Comparison of ENCODE assay signal across 8 cellular contexts in genomic region chr7:135509839-135510602, GRCh38. TPM values are rescaled to one million over a fixed set of nuclear protein-coding genes. Genes with fewer than 3 reads are reported as not detected.
A peak's percentile ranks its signal among the peaks of the same experiment; 100 is the strongest.
DNase-seq lines count a peak whose midpoint lies in the region; ATAC-seq and TF ChIP-seq lines count a peak whose summit lies in the region.

Gene CNOT4, minus strand, starts transcription at chr7:135510102. Its CDS starts 71,771 bp downstream, at chr7:135438331.

- H3K27ac ChIP-seq in left ventricle myocardium inferior (replicated peaks): peak within 1 kb of the TSS; percentile 95
- H3K27ac ChIP-seq in upper lobe of right lung: peak within 1 kb of the TSS; percentile 95

- H3K27ac Mint-ChIP-seq in progenitor cell of endocrine pancreas: no peak within 1 kb of the TSS

- H3K4me1 Mint-ChIP-seq in progenitor cell of endocrine pancreas (ENCODE audit: low read depth): peaks cover 12% of the 10 kb centered on the region

- H3K27me3 ChIP-seq in left ventricle myocardium inferior (ENCODE audit: low read depth) (no peaks in the 10 kb centered on the region), upper lobe of right lung (no peaks in the 10 kb centered on the region)

- no peak within 1 kb of the TSS for H3K4me3 Mint-ChIP-seq in progenitor cell of endocrine pancreas (ENCODE audit: low read depth)

- H3K4me1 ChIP-seq in left ventricle myocardium inferior (peaks cover 50% of the 10 kb centered on the region), upper lobe of right lung (peaks cover 30% of the 10 kb centered on the region)

- ATAC-seq in GM18502 (IDR thresholded peaks at IDR 0.05; ENCODE audit: poor library complexity, unreplicated experiment) (peak; percentile 96), HG02938 (IDR thresholded peaks at IDR 0.05; ENCODE audit: unreplicated experiment) (peak; percentile 92), upper lobe of right lung (peak; percentile 99)

- H3K9me3 ChIP-seq in left ventricle myocardium inferior (replicated peaks) (no peaks in the 10 kb centered on the region), upper lobe of right lung (no peaks in the 10 kb centered on the region)

- no peaks in the 10 kb centered on the region for H3K27me3 Mint-ChIP-seq in progenitor cell of endocrine pancreas

- no peaks in the 10 kb centered on the region for H3K9me3 Mint-ChIP-seq in progenitor cell of endocrine pancreas (ENCODE audit: low read depth)

- no peaks in the 10 kb centered on the region for H3K36me3 ChIP-seq in left ventricle myocardium inferior
- H3K36me3 ChIP-seq in upper lobe of right lung: peaks cover 2% of the 10 kb centered on the region

- DNase-seq in NCI-H1694 (lab: John Stamatoyannopoulos, UW) (peak; percentile 94), T-helper 1 cell (peak; percentile 95 to 98 (median 97)), amniotic stem cell (lab: John Stamatoyannopoulos, UW) (peak; percentile 79), left ventricle myocardium inferior (peak; percentile 97), progenitor cell of endocrine pancreas (ENCODE audit: low spot score, unreplicated experiment) (peak; percentile 96), upper lobe of right lung (peak; percentile 98)

- intact Hi-C loops in left ventricle myocardium inferior (cut with micrococcal nuclease) (no loop called here), upper lobe of right lung (cut with DNase I) (no loop called here)

- H3K36me3 Mint-ChIP-seq in progenitor cell of endocrine pancreas (ENCODE audit: insufficient read depth): no peaks in the 10 kb centered on the region

- TF ChIP-seq CTCF in left ventricle myocardium inferior (IDR thresholded peaks at IDR 0.05; ENCODE audit: borderline replicate concordance) (no peak), progenitor cell of endocrine pancreas (IDR thresholded peaks at IDR 0.05; ENCODE audit: unreplicated experiment) (no peak), upper lobe of right lung (IDR thresholded peaks at IDR 0.05) (no peak)

- H3K4me3 ChIP-seq in left ventricle myocardium inferior (peak within 1 kb of the TSS; percentile 86), upper lobe of right lung (peak within 1 kb of the TSS; percentile 85)

RNA-seq across cellular contexts. Expression of gene CNOT4, which starts in this region (rescaled TPM):
- total RNA-seq in left ventricle myocardium inferior: 26.1 TPM
- total RNA-seq in progenitor cell of endocrine pancreas: 30.1 and 34.3 TPM in 2 replicates
- total RNA-seq in upper lobe of right lung: 25.8 TPM

Comparison
In these comparisons a context has a peak if more than half of its experiments do, and no peak if none do; other contexts are left out.
1. Peak in every context shown above with its lines: DNase-seq, ATAC-seq, H3K4me3 ChIP-seq and H3K27ac ChIP-seq.